ENCODE assay signal across 10 cellular contexts in genomic region chr10:62054408-62054807, GRCh38.
DNase-seq lines count a peak whose midpoint lies in the region; ATAC-seq, FAIRE-seq and TF ChIP-seq lines count a peak whose summit lies in the region.
"Had no signal": no experiment of that assay in that cellular context is flagged by ENCODE, and none has a peak within 500 bp of the region (broad histone marks: within the 10 kb centered on the region; RNA-seq: fewer than 3 reads in every experiment).

No MANE protein-coding gene starts in this region.

- H3K36me3 Mint-ChIP-seq in activated naive CD8-positive, alpha-beta T cell, result peaks cover 61% of the 10 kb centered on the region

- H3K4me1 ChIP-seq in HEK293 (ENCODE audit: control insufficient read depth, insufficient read depth, low read length), result peaks cover 10% of the 10 kb centered on the region
- H3K4me1 ChIP-seq in prostate gland (replicated peaks), result no peaks in the 10 kb centered on the region

- H3K9me3 ChIP-seq in HEK293 (ENCODE audit: control insufficient read depth, insufficient read depth, low read depth, low read length) (no peaks in the 10 kb centered on the region), prostate gland (no peaks in the 10 kb centered on the region)

- H3K4me3 ChIP-seq in HEK293 (ENCODE audit: low read depth, low read length), result no peak overlapping the region
- H3K4me3 ChIP-seq in prostate gland, result no peak overlapping the region

- no peak for TF ChIP-seq POLR2A in GM12891 (IDR thresholded peaks at IDR 0.05; ENCODE audit: low read depth, low read length)
- TF ChIP-seq POLR2A in prostate gland (IDR thresholded peaks at IDR 0.05), result no peak

- DNase-seq in GM12891 (ENCODE audit: insufficient read length, low spot score), result no peak
- DNase-seq in prostate gland (ENCODE audit: low spot score), result no peak
- DNase-seq in effector CD8-positive, alpha-beta T cell (lab: John Stamatoyannopoulos, UW), result no peak
- no peak for DNase-seq in NCI-H526 (lab: John Stamatoyannopoulos, UW)
- DNase-seq: NCI-H2227 treated with DMSO at 0.1 percent for 48 hours; stimulated activated naive CD4-positive, alpha-beta T cell treated with Interleukin-2 at 50 U/mL for 16 hours had no signal

- CTCF ChIA-PET in HEK293 (lab: Yijun Ruan, JAX), result interaction anchor here (1.3 kb wide), 2 partner anchors 11 to 15 kb away, joined by 3 to 4 read pairs; no protein-coding TSS in a partner anchor

- H3K27me3 Mint-ChIP-seq in activated naive CD8-positive, alpha-beta T cell, result no peaks in the 10 kb centered on the region

- H3K27ac ChIP-seq in HEK293 (ENCODE audit: extremely low read depth, low read depth, low read length), result no peak overlapping the region
- H3K27ac ChIP-seq in prostate gland, result peak overlapping the region; percentile 10 to 17

- intact Hi-C loops in prostate gland (cut with DNase I), result no loop called here

- peak overlapping the region; percentile 68 for H3K4me3 Mint-ChIP-seq in activated naive CD8-positive, alpha-beta T cell

- peaks cover 79% of the 10 kb centered on the region for H3K4me1 Mint-ChIP-seq in activated naive CD8-positive, alpha-beta T cell (ENCODE audit: low read depth)

- no peak for TF ChIP-seq CTCF in HEK293 (tag by site-specific recombination; IDR thresholded peaks at IDR 0.05)
- TF ChIP-seq CTCF in prostate gland (IDR thresholded peaks at IDR 0.05), result no peak

- FAIRE-seq in GM12891 (lab: Jason Lieb, UNC), result no peak

- no peaks in the 10 kb centered on the region for H3K9me3 Mint-ChIP-seq in activated naive CD8-positive, alpha-beta T cell (ENCODE audit: low read depth)

- peak overlapping the region; percentile 90 for H3K27ac Mint-ChIP-seq in activated naive CD8-positive, alpha-beta T cell

- no peak for ATAC-seq in HG02973 (IDR thresholded peaks at IDR 0.05; ENCODE audit: unreplicated experiment)
- ATAC-seq in GM21619 (IDR thresholded peaks at IDR 0.05; ENCODE audit: unreplicated experiment), result no peak

- POLR2A ChIA-PET in HEK293 (lab: Yijun Ruan, JAX), result interaction anchor here (1.0 kb wide), 1 partner anchor 40 kb away, joined by 3 read pairs; no protein-coding TSS in a partner anchor

- H3K36me3 ChIP-seq in HEK293 (ENCODE audit: control insufficient read depth in 2 of 2, insufficient read depth in 1 of 2, low read length in 2 of 2), result peaks cover 0 to 19% of the 10 kb centered on the region in 2 experiments; a peak in 1 of 3 replicates
- H3K36me3 ChIP-seq in prostate gland, result no peaks in the 10 kb centered on the region

- H3K27me3 ChIP-seq in prostate gland (replicated peaks; ENCODE audit: insufficient read depth), result no peaks in the 10 kb centered on the region

TF ChIP-seq in GM12891, 5 proteins besides CTCF, POLR2A, EP300 and RAD21:
- TF ChIP-seq PAX5 (IDR thresholded peaks at IDR 0.05; ENCODE audit: insufficient read depth, low read length, severe bottlenecking) (no peak), SPI1 (IDR thresholded peaks at IDR 0.05; ENCODE audit: low read depth, low read length) (peak; percentile 14; the same call in 1 of the 2 replicates)
TF ChIP-seq in GM12891: peak in this region for 1.

TF ChIP-seq in HEK293, 187 proteins besides CTCF, POLR2A, EP300 and RAD21:
- TF ChIP-seq ZIC2 (tag by site-specific recombination; IDR thresholded peaks at IDR 0.05) (peak; percentile 42), ZNF658 (tag by site-specific recombination; IDR thresholded peaks at IDR 0.05) (no peak), ZNF354C (tag by site-specific recombination; IDR thresholded peaks at IDR 0.05; ENCODE audit: borderline replicate concordance, low read depth) (no peak)
